ENCODE assay signal across 7 cellular contexts in genomic region chr6:53359843-53360834, GRCh38. TPM values are rescaled to one million over a fixed set of nuclear protein-coding genes. Genes with fewer than 3 reads are reported as not detected.
DNase-seq lines count a peak whose midpoint lies in the region; ATAC-seq, FAIRE-seq and TF ChIP-seq lines count a peak whose summit lies in the region.

No MANE protein-coding gene starts in this region.

- peak overlapping the region; percentile 37 for H3K9ac ChIP-seq in iPS-15b (ENCODE audit: low read depth, low read length)

- FAIRE-seq in RCC 7860 (lab: Jason Lieb, UNC) = no peak

- no peak for TF ChIP-seq CTCF in spleen (IDR thresholded peaks at IDR 0.05 in 8 of 11, conservative IDR thresholded peaks at IDR 0.05 in 3 of 11)

- DNase-seq in GM03348 (ENCODE audit: low spot score) (peak; percentile 11), spleen (no peak), RCC 7860 (ENCODE audit: low spot score) (no peak)
- DNase-seq in activated T-helper 1 cell treated with anti-CD3 and anti-CD28 coated beads, Interleukin-12 subunit alpha, Interleukin-12 subunit beta, Interleukin-2, Interleukin-4 antibody, amounts not matched to agents 30 ng/mL and 10 ng/mL and 1 ng/mL, durations not matched to agents 14 hours and 24 hours and 36 hours (ENCODE audit: low spot score) = no peak

- H3K4me1 ChIP-seq in iPS-15b (ENCODE audit: control insufficient read depth, insufficient read depth, low read length) (peaks cover 11% of the 10 kb centered on the region), spleen (peaks cover 11 to 55% (median 41%) of the 10 kb centered on the region in 6 donors)

- H3K27me3 Mint-ChIP-seq in activated T-helper 1 cell treated with anti-CD3 and anti-CD28 coated beads, Interleukin-12 subunit alpha, Interleukin-12 subunit beta, Interleukin-2, Interleukin-4 antibody, amounts not matched to agents 30 ng/mL and 10 ng/mL and 1 ng/mL, durations not matched to agents 14 hours and 24 hours and 36 hours (ENCODE audit: insufficient read depth) = no peaks in the 10 kb centered on the region

- peak overlapping the region; percentile 79 for H3K4me3 ChIP-seq in iPS-15b (ENCODE audit: low read depth, low read length)
- H3K4me3 ChIP-seq in spleen = peak overlapping the region; percentile 38 to 72 (median 54)

- ATAC-seq in HG03159 (IDR thresholded peaks at IDR 0.05; ENCODE audit: unreplicated experiment) (peak; percentile 2), HG02973 (IDR thresholded peaks at IDR 0.05; ENCODE audit: unreplicated experiment) (no peak)

- H3K27me3 ChIP-seq in iPS-15b (ENCODE audit: control insufficient read depth, insufficient read depth, low read length) = peaks cover 18% of the 10 kb centered on the region
- no peaks in the 10 kb centered on the region for H3K27me3 ChIP-seq in spleen (replicated peaks in 1 of 7)

- WGBS in spleen, 5 donors = 23 to 30% (median 28%) methylated on average over 18 of the region's 18 CpGs

- peak overlapping the region; percentile 91 to 98 (median 94) for H3K27ac ChIP-seq in spleen

- intact Hi-C loops in activated T-helper 1 cell treated with anti-CD3 and anti-CD28 coated beads, Interleukin-12 subunit alpha, Interleukin-12 subunit beta, Interleukin-2, Interleukin-4 antibody, amounts not matched to agents 30 ng/mL and 10 ng/mL and 1 ng/mL, durations not matched to agents 14 hours and 24 hours and 36 hours (cut with micrococcal nuclease) = loop anchor here (1.0 to 5.0 kb wide), 7 partner anchors 12 to 292 kb away; partner anchors contain the start of gene ELOVL5
- intact Hi-C loops in spleen (cut with DNase I; ENCODE audit: low total_unique reads) = no loop called here

- peaks cover 3% of the 10 kb centered on the region for H3K9me3 Mint-ChIP-seq in activated T-helper 1 cell treated with anti-CD3 and anti-CD28 coated beads, Interleukin-12 subunit alpha, Interleukin-12 subunit beta, Interleukin-2, Interleukin-4 antibody, amounts not matched to agents 30 ng/mL and 10 ng/mL and 1 ng/mL, durations not matched to agents 14 hours and 24 hours and 36 hours

- peak overlapping the region; percentile 92 for H3K4me3 Mint-ChIP-seq in activated T-helper 1 cell treated with anti-CD3 and anti-CD28 coated beads, Interleukin-12 subunit alpha, Interleukin-12 subunit beta, Interleukin-2, Interleukin-4 antibody, amounts not matched to agents 30 ng/mL and 10 ng/mL and 1 ng/mL, durations not matched to agents 14 hours and 24 hours and 36 hours

- peaks cover 4% of the 10 kb centered on the region for H3K36me3 Mint-ChIP-seq in activated T-helper 1 cell treated with anti-CD3 and anti-CD28 coated beads, Interleukin-12 subunit alpha, Interleukin-12 subunit beta, Interleukin-2, Interleukin-4 antibody, amounts not matched to agents 30 ng/mL and 10 ng/mL and 1 ng/mL, durations not matched to agents 14 hours and 24 hours and 36 hours (ENCODE audit: low read depth)

- no peak for TF ChIP-seq POLR2A in spleen (IDR thresholded peaks at IDR 0.05)

- H3K4me1 Mint-ChIP-seq in activated T-helper 1 cell treated with anti-CD3 and anti-CD28 coated beads, Interleukin-12 subunit alpha, Interleukin-12 subunit beta, Interleukin-2, Interleukin-4 antibody, amounts not matched to agents 30 ng/mL and 10 ng/mL and 1 ng/mL, durations not matched to agents 14 hours and 24 hours and 36 hours (ENCODE audit: low read depth) = peaks cover 50% of the 10 kb centered on the region

- peak overlapping the region; percentile 100 for H3K27ac Mint-ChIP-seq in activated T-helper 1 cell treated with anti-CD3 and anti-CD28 coated beads, Interleukin-12 subunit alpha, Interleukin-12 subunit beta, Interleukin-2, Interleukin-4 antibody, amounts not matched to agents 30 ng/mL and 10 ng/mL and 1 ng/mL, durations not matched to agents 14 hours and 24 hours and 36 hours

- H3K36me3 ChIP-seq in iPS-15b (ENCODE audit: control insufficient read depth, insufficient read depth, low read length) (no peaks in the 10 kb centered on the region), spleen (no peaks in the 10 kb centered on the region)

- H3K9me3 ChIP-seq in iPS-15b (ENCODE audit: control insufficient read depth, insufficient read depth, low read length) (no peaks in the 10 kb centered on the region), spleen (no peaks in the 10 kb centered on the region)

RNA-seq across cellular contexts. Expression of gene ELOVL5, which starts 11.4 kb away (rescaled TPM):
- 121 and 131 TPM in 2 replicates for total RNA-seq in activated T-helper 1 cell treated with anti-CD3 and anti-CD28 coated beads, Interleukin-12 subunit alpha, Interleukin-12 subunit beta, Interleukin-2, Interleukin-4 antibody, amounts not matched to agents 30 ng/mL and 10 ng/mL and 1 ng/mL, durations not matched to agents 14 hours and 24 hours and 36 hours
- 100 to 1,000 TPM in 2 of 7 donors, 10 to 100 TPM in 5; 89.3 to 113 (median 93.9) TPM for total RNA-seq in spleen
- polyA plus RNA-seq in spleen = 10 to 100 TPM; 48.8 to 65.8 (median 56.6) TPM
